ENCODE assay signal across 2 cellular contexts in the genomic region with DNA sequence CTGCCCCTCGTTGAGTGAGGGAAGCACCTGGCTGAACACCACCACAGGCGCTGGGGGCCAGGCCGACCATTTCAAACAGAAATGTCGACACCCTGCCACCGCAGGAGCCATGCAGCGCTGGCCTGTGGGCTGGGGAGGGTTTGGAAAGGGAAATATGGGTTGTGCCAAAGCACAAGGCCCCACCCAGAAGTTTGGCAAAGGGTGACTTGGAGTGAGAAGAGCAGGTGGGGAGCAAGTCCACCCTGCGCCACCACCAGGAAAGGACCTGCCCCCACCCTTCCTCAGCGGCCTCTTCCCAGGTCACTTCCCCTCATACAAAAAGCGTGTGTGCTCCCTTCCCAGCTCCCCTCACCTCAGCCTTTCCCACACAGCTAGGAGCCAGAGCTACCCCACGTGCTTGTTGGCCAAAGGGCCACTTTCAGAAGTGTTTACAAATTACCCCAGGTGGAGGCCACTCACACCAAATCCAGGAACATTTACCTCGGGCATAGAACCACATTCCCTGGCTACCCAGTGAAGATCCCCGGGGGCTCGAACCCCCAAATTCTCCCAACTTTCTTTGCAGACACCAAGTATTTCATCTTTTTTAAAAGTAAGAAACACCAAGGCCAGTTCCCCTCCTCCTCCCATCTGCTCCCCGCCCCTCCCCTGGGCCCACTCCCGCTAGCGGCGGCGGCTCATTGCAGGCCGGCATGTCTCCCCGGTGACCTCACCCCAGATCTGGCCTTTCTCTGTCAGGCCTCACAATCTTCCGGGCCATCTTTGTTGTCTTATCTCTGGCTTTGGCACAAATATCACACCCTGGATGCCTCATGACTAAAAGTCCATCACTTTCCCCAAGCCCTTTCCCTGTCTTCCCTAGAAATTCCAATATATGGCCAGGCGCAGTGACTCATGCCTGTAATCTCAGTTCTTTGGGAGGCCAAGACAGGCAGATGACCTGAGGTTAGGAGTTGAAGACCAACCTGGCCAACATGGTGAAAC.
TF ChIP-seq lines count a peak whose summit lies in the region.

No MANE protein-coding gene starts in this region.

TF ChIP-seq in K562, 482 proteins besides CTCF, POLR2A, EP300 and RAD21 (continues in another document):
- TF ChIP-seq NR2C1 (IDR thresholded peaks at IDR 0.05) (peak; percentile 46; the same call in 1 of the 2 replicates), NR2C1 (tag; IDR thresholded peaks at IDR 0.05) (peak; percentile 56), JUND (IDR thresholded peaks at IDR 0.05; ENCODE audit: borderline replicate concordance, low read depth, low read length) (peak; percentile 84), JUND (tag; IDR thresholded peaks at IDR 0.05; ENCODE audit: borderline replicate concordance, low read depth, low read length) (peak; percentile 83; the same call in 2 of the 3 replicates), FOXJ2 (tag; IDR thresholded peaks at IDR 0.05) (peak; percentile 80), NR4A1 (CRISPR knock-in tag; IDR thresholded peaks at IDR 0.05) (no peak), NR4A1 (tag; IDR thresholded peaks at IDR 0.05) (peak; percentile 79; the same call in 1 of the 2 replicates), MTA2 (IDR thresholded peaks at IDR 0.05; ENCODE audit: low read depth) (peak; percentile 55; the same call in 1 of the 2 replicates), ZNF79 (CRISPR knock-in tag; IDR thresholded peaks at IDR 0.05; ENCODE audit: low read depth) (0 out of 2 replicates have a peak, but pooled peaks have one; percentile 34), SNIP1 (IDR thresholded peaks at IDR 0.05; ENCODE audit: low read depth) (no peak), MECOM (CRISPR knock-in tag; IDR thresholded peaks at IDR 0.05) (peak; percentile 39; the same call in 1 of the 2 replicates), ARID1B (IDR thresholded peaks at IDR 0.05) (peak; percentile 88)
- TF ChIP-seq, protein P1, sequence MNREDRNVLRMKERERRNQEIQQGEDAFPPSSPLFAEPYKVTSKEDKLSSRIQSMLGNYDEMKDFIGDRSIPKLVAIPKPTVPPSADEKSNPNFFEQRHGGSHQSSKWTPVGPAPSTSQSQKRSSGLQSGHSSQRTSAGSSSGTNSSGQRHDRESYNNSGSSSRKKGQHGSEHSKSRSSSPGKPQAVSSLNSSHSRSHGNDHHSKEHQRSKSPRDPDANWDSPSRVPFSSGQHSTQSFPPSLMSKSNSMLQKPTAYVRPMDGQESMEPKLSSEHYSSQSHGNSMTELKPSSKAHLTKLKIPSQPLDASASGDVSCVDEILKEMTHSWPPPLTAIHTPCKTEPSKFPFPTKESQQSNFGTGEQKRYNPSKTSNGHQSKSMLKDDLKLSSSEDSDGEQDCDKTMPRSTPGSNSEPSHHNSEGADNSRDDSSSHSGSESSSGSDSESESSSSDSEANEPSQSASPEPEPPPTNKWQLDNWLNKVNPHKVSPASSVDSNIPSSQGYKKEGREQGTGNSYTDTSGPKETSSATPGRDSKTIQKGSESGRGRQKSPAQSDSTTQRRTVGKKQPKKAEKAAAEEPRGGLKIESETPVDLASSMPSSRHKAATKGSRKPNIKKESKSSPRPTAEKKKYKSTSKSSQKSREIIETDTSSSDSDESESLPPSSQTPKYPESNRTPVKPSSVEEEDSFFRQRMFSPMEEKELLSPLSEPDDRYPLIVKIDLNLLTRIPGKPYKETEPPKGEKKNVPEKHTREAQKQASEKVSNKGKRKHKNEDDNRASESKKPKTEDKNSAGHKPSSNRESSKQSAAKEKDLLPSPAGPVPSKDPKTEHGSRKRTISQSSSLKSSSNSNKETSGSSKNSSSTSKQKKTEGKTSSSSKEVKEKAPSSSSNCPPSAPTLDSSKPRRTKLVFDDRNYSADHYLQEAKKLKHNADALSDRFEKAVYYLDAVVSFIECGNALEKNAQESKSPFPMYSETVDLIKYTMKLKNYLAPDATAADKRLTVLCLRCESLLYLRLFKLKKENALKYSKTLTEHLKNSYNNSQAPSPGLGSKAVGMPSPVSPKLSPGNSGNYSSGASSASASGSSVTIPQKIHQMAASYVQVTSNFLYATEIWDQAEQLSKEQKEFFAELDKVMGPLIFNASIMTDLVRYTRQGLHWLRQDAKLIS (CRISPR knock-in tag; IDR thresholded peaks at IDR 0.05): 0 out of 2 replicates have a peak, but pooled peaks have one; percentile 28
- TF ChIP-seq, protein P2, sequence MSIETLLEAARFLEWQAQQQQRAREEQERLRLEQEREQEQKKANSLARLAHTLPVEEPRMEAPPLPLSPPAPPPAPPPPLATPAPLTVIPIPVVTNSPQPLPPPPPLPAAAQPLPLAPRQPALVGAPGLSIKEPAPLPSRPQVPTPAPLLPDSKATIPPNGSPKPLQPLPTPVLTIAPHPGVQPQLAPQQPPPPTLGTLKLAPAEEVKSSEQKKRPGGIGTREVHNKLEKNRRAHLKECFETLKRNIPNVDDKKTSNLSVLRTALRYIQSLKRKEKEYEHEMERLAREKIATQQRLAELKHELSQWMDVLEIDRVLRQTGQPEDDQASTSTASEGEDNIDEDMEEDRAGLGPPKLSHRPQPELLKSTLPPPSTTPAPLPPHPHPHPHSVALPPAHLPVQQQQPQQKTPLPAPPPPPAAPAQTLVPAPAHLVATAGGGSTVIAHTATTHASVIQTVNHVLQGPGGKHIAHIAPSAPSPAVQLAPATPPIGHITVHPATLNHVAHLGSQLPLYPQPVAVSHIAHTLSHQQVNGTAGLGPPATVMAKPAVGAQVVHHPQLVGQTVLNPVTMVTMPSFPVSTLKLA (conservative IDR thresholded peaks at IDR 0.05): peak; percentile 33 to 53; a peak in 2 of 4 replicates
- TF ChIP-seq, protein P3, sequence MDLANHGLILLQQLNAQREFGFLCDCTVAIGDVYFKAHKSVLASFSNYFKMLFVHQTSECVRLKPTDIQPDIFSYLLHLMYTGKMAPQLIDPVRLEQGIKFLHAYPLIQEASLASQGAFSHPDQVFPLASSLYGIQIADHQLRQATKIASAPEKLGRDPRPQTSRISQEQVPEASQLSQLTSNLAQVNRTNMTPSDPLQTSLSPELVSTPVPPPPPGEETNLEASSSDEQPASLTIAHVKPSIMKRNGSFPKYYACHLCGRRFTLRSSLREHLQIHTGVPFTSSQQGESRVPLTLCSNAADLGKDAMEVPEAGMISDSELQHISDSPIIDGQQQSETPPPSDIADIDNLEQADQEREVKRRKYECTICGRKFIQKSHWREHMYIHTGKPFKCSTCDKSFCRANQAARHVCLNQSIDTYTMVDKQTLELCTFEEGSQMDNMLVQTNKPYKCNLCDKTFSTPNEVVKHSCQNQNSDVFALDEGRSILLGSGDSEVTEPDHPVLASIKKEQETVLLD (IDR thresholded peaks at IDR 0.05): peak; percentile 50; the same call in 1 of the 2 replicates
- TF ChIP-seq, protein P4, sequence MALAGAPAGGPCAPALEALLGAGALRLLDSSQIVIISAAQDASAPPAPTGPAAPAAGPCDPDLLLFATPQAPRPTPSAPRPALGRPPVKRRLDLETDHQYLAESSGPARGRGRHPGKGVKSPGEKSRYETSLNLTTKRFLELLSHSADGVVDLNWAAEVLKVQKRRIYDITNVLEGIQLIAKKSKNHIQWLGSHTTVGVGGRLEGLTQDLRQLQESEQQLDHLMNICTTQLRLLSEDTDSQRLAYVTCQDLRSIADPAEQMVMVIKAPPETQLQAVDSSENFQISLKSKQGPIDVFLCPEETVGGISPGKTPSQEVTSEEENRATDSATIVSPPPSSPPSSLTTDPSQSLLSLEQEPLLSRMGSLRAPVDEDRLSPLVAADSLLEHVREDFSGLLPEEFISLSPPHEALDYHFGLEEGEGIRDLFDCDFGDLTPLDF (CRISPR knock-in tag; IDR thresholded peaks at IDR 0.05): no peak
- TF ChIP-seq, protein P5, sequence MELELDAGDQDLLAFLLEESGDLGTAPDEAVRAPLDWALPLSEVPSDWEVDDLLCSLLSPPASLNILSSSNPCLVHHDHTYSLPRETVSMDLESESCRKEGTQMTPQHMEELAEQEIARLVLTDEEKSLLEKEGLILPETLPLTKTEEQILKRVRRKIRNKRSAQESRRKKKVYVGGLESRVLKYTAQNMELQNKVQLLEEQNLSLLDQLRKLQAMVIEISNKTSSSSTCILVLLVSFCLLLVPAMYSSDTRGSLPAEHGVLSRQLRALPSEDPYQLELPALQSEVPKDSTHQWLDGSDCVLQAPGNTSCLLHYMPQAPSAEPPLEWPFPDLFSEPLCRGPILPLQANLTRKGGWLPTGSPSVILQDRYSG (tag; conservative IDR thresholded peaks at IDR 0.05; ENCODE audit: low read depth): no peak

TF ChIP-seq in HepG2, 621 proteins besides CTCF, POLR2A, EP300 and RAD21 (continues in another document):
- no peak for TF ChIP-seq XRCC5 (optimal IDR thresholded peaks at IDR 0.05; ENCODE audit: low read length)
- TF ChIP-seq, protein P6, sequence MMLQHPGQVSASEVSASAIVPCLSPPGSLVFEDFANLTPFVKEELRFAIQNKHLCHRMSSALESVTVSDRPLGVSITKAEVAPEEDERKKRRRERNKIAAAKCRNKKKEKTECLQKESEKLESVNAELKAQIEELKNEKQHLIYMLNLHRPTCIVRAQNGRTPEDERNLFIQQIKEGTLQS (CRISPR knock-in tag; IDR thresholded peaks at IDR 0.05): no peak
- TF ChIP-seq ZNF138 (CRISPR knock-in tag; IDR thresholded peaks at IDR 0.05; ENCODE audit: low read depth): no peak
- TF ChIP-seq ZC3H4 (CRISPR knock-in tag; IDR thresholded peaks at IDR 0.05; ENCODE audit: borderline replicate concordance): no peak
- no peak for TF ChIP-seq MXD4 (CRISPR knock-in tag; IDR thresholded peaks at IDR 0.05)
- TF ChIP-seq, protein P7, sequence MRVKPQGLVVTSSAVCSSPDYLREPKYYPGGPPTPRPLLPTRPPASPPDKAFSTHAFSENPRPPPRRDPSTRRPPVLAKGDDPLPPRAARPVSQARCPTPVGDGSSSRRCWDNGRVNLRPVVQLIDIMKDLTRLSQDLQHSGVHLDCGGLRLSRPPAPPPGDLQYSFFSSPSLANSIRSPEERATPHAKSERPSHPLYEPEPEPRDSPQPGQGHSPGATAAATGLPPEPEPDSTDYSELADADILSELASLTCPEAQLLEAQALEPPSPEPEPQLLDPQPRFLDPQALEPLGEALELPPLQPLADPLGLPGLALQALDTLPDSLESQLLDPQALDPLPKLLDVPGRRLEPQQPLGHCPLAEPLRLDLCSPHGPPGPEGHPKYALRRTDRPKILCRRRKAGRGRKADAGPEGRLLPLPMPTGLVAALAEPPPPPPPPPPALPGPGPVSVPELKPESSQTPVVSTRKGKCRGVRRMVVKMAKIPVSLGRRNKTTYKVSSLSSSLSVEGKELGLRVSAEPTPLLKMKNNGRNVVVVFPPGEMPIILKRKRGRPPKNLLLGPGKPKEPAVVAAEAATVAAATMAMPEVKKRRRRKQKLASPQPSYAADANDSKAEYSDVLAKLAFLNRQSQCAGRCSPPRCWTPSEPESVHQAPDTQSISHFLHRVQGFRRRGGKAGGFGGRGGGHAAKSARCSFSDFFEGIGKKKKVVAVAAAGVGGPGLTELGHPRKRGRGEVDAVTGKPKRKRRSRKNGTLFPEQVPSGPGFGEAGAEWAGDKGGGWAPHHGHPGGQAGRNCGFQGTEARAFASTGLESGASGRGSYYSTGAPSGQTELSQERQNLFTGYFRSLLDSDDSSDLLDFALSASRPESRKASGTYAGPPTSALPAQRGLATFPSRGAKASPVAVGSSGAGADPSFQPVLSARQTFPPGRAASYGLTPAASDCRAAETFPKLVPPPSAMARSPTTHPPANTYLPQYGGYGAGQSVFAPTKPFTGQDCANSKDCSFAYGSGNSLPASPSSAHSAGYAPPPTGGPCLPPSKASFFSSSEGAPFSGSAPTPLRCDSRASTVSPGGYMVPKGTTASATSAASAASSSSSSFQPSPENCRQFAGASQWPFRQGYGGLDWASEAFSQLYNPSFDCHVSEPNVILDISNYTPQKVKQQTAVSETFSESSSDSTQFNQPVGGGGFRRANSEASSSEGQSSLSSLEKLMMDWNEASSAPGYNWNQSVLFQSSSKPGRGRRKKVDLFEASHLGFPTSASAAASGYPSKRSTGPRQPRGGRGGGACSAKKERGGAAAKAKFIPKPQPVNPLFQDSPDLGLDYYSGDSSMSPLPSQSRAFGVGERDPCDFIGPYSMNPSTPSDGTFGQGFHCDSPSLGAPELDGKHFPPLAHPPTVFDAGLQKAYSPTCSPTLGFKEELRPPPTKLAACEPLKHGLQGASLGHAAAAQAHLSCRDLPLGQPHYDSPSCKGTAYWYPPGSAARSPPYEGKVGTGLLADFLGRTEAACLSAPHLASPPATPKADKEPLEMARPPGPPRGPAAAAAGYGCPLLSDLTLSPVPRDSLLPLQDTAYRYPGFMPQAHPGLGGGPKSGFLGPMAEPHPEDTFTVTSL (CRISPR knock-in tag; IDR thresholded peaks at IDR 0.05; ENCODE audit: borderline replicate concordance): no peak
- TF ChIP-seq ARNT (IDR thresholded peaks at IDR 0.05): no peak
- TF ChIP-seq, protein P8, sequence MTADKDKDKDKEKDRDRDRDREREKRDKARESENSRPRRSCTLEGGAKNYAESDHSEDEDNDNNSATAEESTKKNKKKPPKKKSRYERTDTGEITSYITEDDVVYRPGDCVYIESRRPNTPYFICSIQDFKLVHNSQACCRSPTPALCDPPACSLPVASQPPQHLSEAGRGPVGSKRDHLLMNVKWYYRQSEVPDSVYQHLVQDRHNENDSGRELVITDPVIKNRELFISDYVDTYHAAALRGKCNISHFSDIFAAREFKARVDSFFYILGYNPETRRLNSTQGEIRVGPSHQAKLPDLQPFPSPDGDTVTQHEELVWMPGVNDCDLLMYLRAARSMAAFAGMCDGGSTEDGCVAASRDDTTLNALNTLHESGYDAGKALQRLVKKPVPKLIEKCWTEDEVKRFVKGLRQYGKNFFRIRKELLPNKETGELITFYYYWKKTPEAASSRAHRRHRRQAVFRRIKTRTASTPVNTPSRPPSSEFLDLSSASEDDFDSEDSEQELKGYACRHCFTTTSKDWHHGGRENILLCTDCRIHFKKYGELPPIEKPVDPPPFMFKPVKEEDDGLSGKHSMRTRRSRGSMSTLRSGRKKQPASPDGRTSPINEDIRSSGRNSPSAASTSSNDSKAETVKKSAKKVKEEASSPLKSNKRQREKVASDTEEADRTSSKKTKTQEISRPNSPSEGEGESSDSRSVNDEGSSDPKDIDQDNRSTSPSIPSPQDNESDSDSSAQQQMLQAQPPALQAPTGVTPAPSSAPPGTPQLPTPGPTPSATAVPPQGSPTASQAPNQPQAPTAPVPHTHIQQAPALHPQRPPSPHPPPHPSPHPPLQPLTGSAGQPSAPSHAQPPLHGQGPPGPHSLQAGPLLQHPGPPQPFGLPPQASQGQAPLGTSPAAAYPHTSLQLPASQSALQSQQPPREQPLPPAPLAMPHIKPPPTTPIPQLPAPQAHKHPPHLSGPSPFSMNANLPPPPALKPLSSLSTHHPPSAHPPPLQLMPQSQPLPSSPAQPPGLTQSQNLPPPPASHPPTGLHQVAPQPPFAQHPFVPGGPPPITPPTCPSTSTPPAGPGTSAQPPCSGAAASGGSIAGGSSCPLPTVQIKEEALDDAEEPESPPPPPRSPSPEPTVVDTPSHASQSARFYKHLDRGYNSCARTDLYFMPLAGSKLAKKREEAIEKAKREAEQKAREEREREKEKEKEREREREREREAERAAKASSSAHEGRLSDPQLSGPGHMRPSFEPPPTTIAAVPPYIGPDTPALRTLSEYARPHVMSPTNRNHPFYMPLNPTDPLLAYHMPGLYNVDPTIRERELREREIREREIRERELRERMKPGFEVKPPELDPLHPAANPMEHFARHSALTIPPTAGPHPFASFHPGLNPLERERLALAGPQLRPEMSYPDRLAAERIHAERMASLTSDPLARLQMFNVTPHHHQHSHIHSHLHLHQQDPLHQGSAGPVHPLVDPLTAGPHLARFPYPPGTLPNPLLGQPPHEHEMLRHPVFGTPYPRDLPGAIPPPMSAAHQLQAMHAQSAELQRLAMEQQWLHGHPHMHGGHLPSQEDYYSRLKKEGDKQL (CRISPR knock-in tag; IDR thresholded peaks at IDR 0.05; ENCODE audit: low read depth): no peak
- TF ChIP-seq ZNF777 (CRISPR knock-in tag; IDR thresholded peaks at IDR 0.05): 0 out of 2 replicates have a peak, but pooled peaks have one; percentile 8
